In the genomic region with DNA sequence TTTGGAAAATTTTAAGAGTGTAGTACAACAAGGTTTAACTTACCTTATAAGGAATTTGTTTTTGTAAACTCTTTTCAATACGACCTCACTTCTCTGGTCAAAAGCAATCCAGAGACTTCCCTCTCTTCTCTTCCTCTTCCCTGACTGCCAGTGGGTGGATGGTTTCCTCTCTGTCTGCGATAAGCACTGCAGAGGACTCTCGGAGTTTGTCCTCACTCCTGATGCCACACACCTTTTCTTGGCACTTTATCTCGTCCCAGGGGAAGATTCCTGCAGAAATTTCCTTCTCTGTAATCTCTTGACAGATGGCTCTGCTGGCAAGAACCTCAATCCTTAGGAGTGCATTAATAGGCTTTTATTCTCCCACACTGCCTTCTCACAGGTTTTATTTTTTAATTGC, we compare ENCODE assay signal across 15 cellular contexts.
DNase-seq lines count a peak whose midpoint lies in the region; ATAC-seq and TF ChIP-seq lines count a peak whose summit lies in the region.
"Had no signal": no experiment of that assay in that cellular context is flagged by ENCODE, and none has a peak within 500 bp of the region (broad histone marks: within the 10 kb centered on the region; RNA-seq: fewer than 3 reads in every experiment).

No MANE protein-coding gene starts in this region.

- H3K9me3 ChIP-seq in HCT116 (ENCODE audit: control insufficient read depth in 1 of 2, insufficient read depth in 1 of 2, low read depth in 1 of 2, low read length in 2 of 2) (no peaks in the 10 kb centered on the region), fibroblast of lung (ENCODE audit: control insufficient read depth, insufficient read depth, low read depth, low read length) (no peaks in the 10 kb centered on the region)
- H3K9me3 ChIP-seq: BLaER1 treated with 17β-estradiol and CSF1 and Interleukin-3, amounts not matched to agents 10 nM and 100 nM; mucosa of descending colon had no signal

- H3K79me2 ChIP-seq in HCT116 (ENCODE audit: insufficient read depth, low read length) (no peaks in the 10 kb centered on the region), fibroblast of lung (ENCODE audit: control insufficient read depth, insufficient read depth, low read length) (no peaks in the 10 kb centered on the region)
- H3K79me2 ChIP-seq: parathyroid adenoma had no signal

- peak overlapping the region; percentile 63 for H2AFZ ChIP-seq in HCT116 (ENCODE audit: low read depth, low read length, poor library complexity, severe bottlenecking)
- H2AFZ ChIP-seq in fibroblast of lung (ENCODE audit: low read length): peak overlapping the region; percentile 77
- H2AFZ ChIP-seq: parathyroid adenoma had no signal

- POLR2A ChIA-PET in HCT116 (lab: Charles Lee): no interaction called here

- no peak for TF ChIP-seq RAD21 in HCT116 (IDR thresholded peaks at IDR 0.05; ENCODE audit: low read depth)

- H3K4me1 ChIP-seq in HCT116 (ENCODE audit: control insufficient read depth in 1 of 2, insufficient read depth in 2 of 2, low read length in 2 of 2) (peaks cover 0 to 10% of the 10 kb centered on the region in 2 experiments; a peak in 1 of 4 replicates), fibroblast of lung (ENCODE audit: control insufficient read depth, extremely low read depth, insufficient read depth, low read length) (no peaks in the 10 kb centered on the region)
- H3K4me1 ChIP-seq: parathyroid adenoma had no signal

- no peaks in the 10 kb centered on the region for H3K27me3 ChIP-seq in HCT116 (ENCODE audit: insufficient read depth, low read length)
- no peaks in the 10 kb centered on the region for H3K27me3 ChIP-seq in fibroblast of lung (ENCODE audit: control insufficient read depth, insufficient read depth, low read length)
- H3K27me3 ChIP-seq: BLaER1 treated with 17β-estradiol and CSF1 and Interleukin-3, amounts not matched to agents 10 nM and 100 nM had no signal

- H3K4me3 ChIP-seq in HCT116 (replicated peaks in 1 of 2; ENCODE audit: low read depth in 1 of 2, low read length in 2 of 2) (no peak overlapping the region), fibroblast of lung (replicated peaks in 1 of 4; ENCODE audit: control extremely low read depth in 1 of 4, insufficient read depth in 1 of 4, low read depth in 3 of 4, low read length in 4 of 4) (no peak overlapping the region)
- H3K4me3 ChIP-seq: BLaER1 treated with 17β-estradiol and CSF1 and Interleukin-3, amounts not matched to agents 10 nM and 100 nM; mucosa of descending colon had no signal

- RAD21 ChIA-PET in HCT116 (lab: Charles Lee; ENCODE audit: low non-redundant PET in 1 of 2, low total read pairs in 2 of 2, uncharacterized antibody in 2 of 2, unreplicated experiment in 2 of 2): no interaction called here

- no peak for ATAC-seq in HCT116
- no peak for ATAC-seq in GM18873 (IDR thresholded peaks at IDR 0.05; ENCODE audit: low FRiP score, unreplicated experiment)
- ATAC-seq: activated T-cell treated with anti-CD3 and anti-CD28 coated beads, Interleukin-2, amount 50 U/mL, for 4 hours; mucosa of descending colon had no signal

- H3K36me3 ChIP-seq in HCT116 (ENCODE audit: control insufficient read depth in 1 of 2, insufficient read depth in 2 of 2, low read length in 2 of 2) (no peaks in the 10 kb centered on the region), fibroblast of lung (ENCODE audit: control insufficient read depth, insufficient read depth, low read length) (no peaks in the 10 kb centered on the region)
- H3K36me3 ChIP-seq: BLaER1 treated with 17β-estradiol and CSF1 and Interleukin-3, amounts not matched to agents 10 nM and 100 nM had no signal

- CTCF ChIA-PET in HCT116 (lab: Charles Lee): no interaction called here

- DNase-seq in HCT116 (ENCODE audit: low read depth, low spot score): no peak
- peak; percentile 96 for DNase-seq in NCI-H82 treated with DMSO at 0.1 percent for 48 hours (lab: John Stamatoyannopoulos, UW; ENCODE audit: unreplicated experiment)
- no peak for DNase-seq in fibroblast of lung (ENCODE audit: low read depth in 2 of 2)
- peak; percentile 38 for DNase-seq in pons (ENCODE audit: low spot score)
- DNase-seq in activated gamma-delta T cell treated with Interleukin-2 at 50 U/mL for 16 hours: no peak
- no peak for DNase-seq in SKM-1 treated with dmso at 0.1 percent for 144 hours (lab: John Stamatoyannopoulos, UW; ENCODE audit: unreplicated experiment)
- DNase-seq in GM20000 (ENCODE audit: low spot score): no peak
- DNase-seq: activated CD4-positive, alpha-beta T cell treated with anti-CD3 and anti-CD28 coated beads, Interleukin-2, amount 50 U/mL, for 4 hours; activated T-cell treated with anti-CD3 and anti-CD28 coated beads, Interleukin-2, amount 50 U/mL, for 4 hours; KBM-7; mucosa of descending colon; NCI-H146 had no signal

- intact Hi-C loops in HCT116 (cut with micrococcal nuclease): no loop called here

- TF ChIP-seq CTCF in HCT116 (IDR thresholded peaks at IDR 0.05 in 2 of 3, conservative IDR thresholded peaks at IDR 0.05 in 1 of 3; ENCODE audit: borderline replicate concordance in 1 of 3, insufficient read depth in 1 of 3, low read depth in 2 of 3, low read length in 2 of 3) (no peak), fibroblast of lung (conservative IDR thresholded peaks at IDR 0.05 in 1 of 2, IDR thresholded peaks at IDR 0.05 in 1 of 2; ENCODE audit: low read depth in 1 of 2, low read length in 2 of 2) (no peak), GM20000 (IDR thresholded peaks at IDR 0.05; ENCODE audit: extremely low read depth, missing control alignments) (no peak)

- H3K27ac ChIP-seq in HCT116 (ENCODE audit: low read depth, low read length) (peak overlapping the region; percentile 40; the same call in 1 of the 2 replicates), fibroblast of lung (ENCODE audit: insufficient read depth, low read length) (no peak overlapping the region)
- H3K27ac ChIP-seq: BLaER1 treated with 17β-estradiol and CSF1 and Interleukin-3, amounts not matched to agents 10 nM and 100 nM; parathyroid adenoma had no signal

- no peaks in the 10 kb centered on the region for H4K20me1 ChIP-seq in HCT116 (ENCODE audit: insufficient read depth)
- H4K20me1 ChIP-seq in fibroblast of lung (ENCODE audit: control insufficient read depth, extremely low read depth, insufficient read depth, low read length): no peaks in the 10 kb centered on the region
- H4K20me1 ChIP-seq: BLaER1 treated with 17β-estradiol and CSF1 and Interleukin-3, amounts not matched to agents 10 nM and 100 nM had no signal

- no peak overlapping the region for H3K4me2 ChIP-seq in HCT116 (ENCODE audit: low read length)
- no peak overlapping the region for H3K4me2 ChIP-seq in fibroblast of lung (ENCODE audit: extremely low read depth, insufficient read depth, low read length)

- H3K9me2 ChIP-seq in HCT116 (ENCODE audit: insufficient read depth): no peaks in the 10 kb centered on the region

- no TSS peak for BruUV-seq in HCT116 (replicated peaks; lab: Mats Ljungman, UMichigan)

- TF ChIP-seq POLR2A in HCT116 (IDR thresholded peaks at IDR 0.05; ENCODE audit: borderline replicate concordance, extremely low read depth, insufficient read depth, insufficient read length): no peak

- H3K9ac ChIP-seq in HCT116 (ENCODE audit: low read length) (no peak overlapping the region), fibroblast of lung (ENCODE audit: insufficient read depth, low read length) (no peak overlapping the region)
- H3K9ac ChIP-seq: BLaER1 treated with 17β-estradiol and CSF1 and Interleukin-3, amounts not matched to agents 10 nM and 100 nM; parathyroid adenoma had no signal

TF ChIP-seq in HCT116, 20 proteins besides CTCF, POLR2A, EP300 and RAD21 (continues in another document):
- TF ChIP-seq CEBPB (IDR thresholded peaks at IDR 0.05; ENCODE audit: low read depth): no peak
- TF ChIP-seq, protein P1, sequence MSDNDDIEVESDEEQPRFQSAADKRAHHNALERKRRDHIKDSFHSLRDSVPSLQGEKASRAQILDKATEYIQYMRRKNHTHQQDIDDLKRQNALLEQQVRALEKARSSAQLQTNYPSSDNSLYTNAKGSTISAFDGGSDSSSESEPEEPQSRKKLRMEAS (IDR thresholded peaks at IDR 0.05): no peak
- TF ChIP-seq, protein P2, sequence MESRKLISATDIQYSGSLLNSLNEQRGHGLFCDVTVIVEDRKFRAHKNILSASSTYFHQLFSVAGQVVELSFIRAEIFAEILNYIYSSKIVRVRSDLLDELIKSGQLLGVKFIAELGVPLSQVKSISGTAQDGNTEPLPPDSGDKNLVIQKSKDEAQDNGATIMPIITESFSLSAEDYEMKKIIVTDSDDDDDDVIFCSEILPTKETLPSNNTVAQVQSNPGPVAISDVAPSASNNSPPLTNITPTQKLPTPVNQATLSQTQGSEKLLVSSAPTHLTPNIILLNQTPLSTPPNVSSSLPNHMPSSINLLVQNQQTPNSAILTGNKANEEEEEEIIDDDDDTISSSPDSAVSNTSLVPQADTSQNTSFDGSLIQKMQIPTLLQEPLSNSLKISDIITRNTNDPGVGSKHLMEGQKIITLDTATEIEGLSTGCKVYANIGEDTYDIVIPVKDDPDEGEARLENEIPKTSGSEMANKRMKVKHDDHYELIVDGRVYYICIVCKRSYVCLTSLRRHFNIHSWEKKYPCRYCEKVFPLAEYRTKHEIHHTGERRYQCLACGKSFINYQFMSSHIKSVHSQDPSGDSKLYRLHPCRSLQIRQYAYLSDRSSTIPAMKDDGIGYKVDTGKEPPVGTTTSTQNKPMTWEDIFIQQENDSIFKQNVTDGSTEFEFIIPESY (IDR thresholded peaks at IDR 0.05; ENCODE audit: extremely low read depth, insufficient replicate concordance, low read length): no peak
- TF ChIP-seq SRF (IDR thresholded peaks at IDR 0.05; ENCODE audit: low read depth): no peak
- no peak for TF ChIP-seq ELF1 (IDR thresholded peaks at IDR 0.05; ENCODE audit: borderline replicate concordance, low read depth)
- TF ChIP-seq SP1 (IDR thresholded peaks at IDR 0.05; ENCODE audit: low read depth): no peak
- no peak for TF ChIP-seq FOSL1 (IDR thresholded peaks at IDR 0.05; ENCODE audit: low read depth)
- no peak for TF ChIP-seq YY1 (IDR thresholded peaks at IDR 0.05; ENCODE audit: extremely low read depth, insufficient replicate concordance, low read depth, low read length)
- TF ChIP-seq SIN3A (IDR thresholded peaks at IDR 0.05; ENCODE audit: low read depth): no peak
- TF ChIP-seq JUND (IDR thresholded peaks at IDR 0.05): no peak
- no peak for TF ChIP-seq EZH2phosphoT487 (IDR thresholded peaks at IDR 0.05; ENCODE audit: borderline replicate concordance)

Comparison
In these comparisons a context has a peak if more than half of its experiments do, and no peak if none do; other contexts are left out.
1. DNase-seq: peak in NCI-H82 treated with DMSO at 0.1 percent for 48 hours (single experiment) and pons (single experiment); none in HCT116 (single experiment), fibroblast of lung (0 of 2), activated gamma-delta T cell treated with Interleukin-2 at 50 U/mL for 16 hours (single experiment), SKM-1 treated with dmso at 0.1 percent for 144 hours (single experiment) and GM20000 (single experiment).